Comparison of ENCODE assay signal across 26 cellular contexts in the genomic region with DNA sequence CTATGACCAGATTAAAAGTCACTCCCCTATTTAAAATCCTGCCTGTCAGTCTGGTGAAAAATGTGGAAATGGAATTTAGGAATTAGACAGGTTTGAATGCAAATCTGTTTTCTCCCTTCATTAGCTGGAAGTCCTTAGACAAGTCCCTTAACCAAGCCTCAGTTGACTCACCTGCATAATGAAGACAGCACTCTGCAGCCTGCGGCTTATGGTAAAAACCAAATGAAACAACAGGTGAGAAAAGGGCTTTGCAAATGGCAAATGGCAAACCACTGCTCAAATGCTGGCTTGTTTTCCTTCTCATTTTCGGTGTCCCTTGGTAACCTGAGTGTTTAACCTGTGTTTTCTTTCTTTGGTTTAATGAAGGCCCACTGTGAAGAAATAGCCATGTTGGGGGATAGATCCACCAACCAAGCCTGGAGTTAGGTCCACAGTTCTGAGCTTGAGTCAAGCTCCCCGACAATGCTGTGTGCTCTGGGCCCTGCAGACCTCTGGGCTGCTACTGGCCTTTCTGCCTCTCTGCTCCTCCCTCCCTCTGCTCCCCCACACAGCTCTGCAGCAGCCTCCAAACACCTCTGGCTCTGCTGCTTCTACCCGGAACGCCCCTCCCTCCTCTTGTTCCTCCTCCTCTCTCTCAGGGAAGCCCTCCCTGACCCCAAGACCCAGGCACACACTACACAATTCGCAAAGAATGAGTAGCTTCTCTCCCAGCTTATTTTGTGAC.
"Had no signal": no experiment of that assay in that cellular context is flagged by ENCODE, and none has a peak within 500 bp of the region (broad histone marks: within the 10 kb centered on the region; RNA-seq: fewer than 3 reads in every experiment).

No MANE protein-coding gene starts in this region.

- H3K36me3 Mint-ChIP-seq: activated naive CD4-positive, alpha-beta T cell treated with anti-CD3 and anti-CD28 coated beads, Interleukin-2, amount 50 U/mL, for 72 hours; stimulated activated effector memory CD8-positive, alpha-beta T cell treated with anti-CD3 and anti-CD28 coated beads, Interleukin-12 subunit alpha, Interleukin-12 subunit beta, amount 100 ng/mL, for 72 hours; type B pancreatic cell had no signal

- H3K27ac Mint-ChIP-seq: activated CD8-positive, alpha-beta T cell treated with anti-CD3 and anti-CD28 coated beads for 36 hours; activated naive CD4-positive, alpha-beta T cell treated with anti-CD3 and anti-CD28 coated beads, Interleukin-2, amount 50 U/mL, for 72 hours; activated T-helper 17 cell treated with anti-CD3 and anti-CD28 coated beads, Interleukin-2, amount 50 U/mL, for 72 hours; progenitor cell of endocrine pancreas; stimulated activated effector memory CD8-positive, alpha-beta T cell treated with anti-CD3 and anti-CD28 coated beads, Interleukin-12 subunit alpha, Interleukin-12 subunit beta, amount 100 ng/mL, for 72 hours; stimulated activated naive CD8-positive, alpha-beta T cell treated with anti-CD3 and anti-CD28 coated beads, Interleukin-15, Interleukin-2, amounts not matched to agents 100 ng/mL and 50 ng/mL, for 24 hours; T-helper 1 cell treated with Interleukin-12 subunit alpha and Interleukin-12 subunit beta and Interleukin-4 antibody, amounts not matched to agents 30 μg/mL and 1 μg/mL, for 36 hours; type B pancreatic cell had no signal

- H3K27ac ChIP-seq: cardiac muscle cell, gastroesophageal sphincter, hepatocyte, ovary, right lobe of liver, skin epidermis, uterus had no signal

- H3K4me3 ChIP-seq: cardiac muscle cell, gastroesophageal sphincter, hepatocyte, lung, ovary, right lobe of liver, skin epidermis, uterus had no signal

- H3K9me3 ChIP-seq: gastroesophageal sphincter, ovary, right lobe of liver, uterus had no signal

- H3K36me3 ChIP-seq: cardiac muscle cell, gastroesophageal sphincter, ovary, right lobe of liver, uterus had no signal

- H3K27me3 ChIP-seq: cardiac muscle cell, hepatocyte, ovary, right lobe of liver, uterus had no signal

- H2AFZ ChIP-seq: hepatocyte had no signal

- ATAC-seq: activated CD8-positive, alpha-beta T cell treated with anti-CD3 and anti-CD28 coated beads for 36 hours; activated naive CD4-positive, alpha-beta T cell treated with anti-CD3 and anti-CD28 coated beads, Interleukin-2, amount 50 U/mL, for 72 hours; activated T-cell treated with anti-CD3 and anti-CD28 coated beads, Interleukin-2, amount 50 U/mL, for 4 hours; activated T-helper 17 cell treated with anti-CD3 and anti-CD28 coated beads, Interleukin-2, amount 50 U/mL, for 72 hours; effector memory CD8-positive, alpha-beta T cell; gastroesophageal sphincter; left lobe of liver; right lobe of liver; stimulated activated effector memory CD8-positive, alpha-beta T cell treated with anti-CD3 and anti-CD28 coated beads, Interleukin-12 subunit alpha, Interleukin-12 subunit beta, amount 100 ng/mL, for 72 hours had no signal

- H3K9me3 Mint-ChIP-seq: activated CD8-positive, alpha-beta T cell treated with anti-CD3 and anti-CD28 coated beads for 36 hours; activated naive CD4-positive, alpha-beta T cell treated with anti-CD3 and anti-CD28 coated beads, Interleukin-2, amount 50 U/mL, for 72 hours; activated T-cell treated with anti-CD3 and anti-CD28 coated beads, Interleukin-2, amount 50 U/mL, for 4 hours; activated T-helper 17 cell treated with anti-CD3 and anti-CD28 coated beads, Interleukin-2, amount 50 U/mL, for 72 hours; effector memory CD8-positive, alpha-beta T cell; stimulated activated effector memory CD8-positive, alpha-beta T cell treated with anti-CD3 and anti-CD28 coated beads, Interleukin-12 subunit alpha, Interleukin-12 subunit beta, amount 100 ng/mL, for 72 hours; stimulated activated naive CD8-positive, alpha-beta T cell treated with anti-CD3 and anti-CD28 coated beads, Interleukin-15, Interleukin-2, amounts not matched to agents 100 ng/mL and 50 ng/mL, for 24 hours had no signal

- H3K79me2 ChIP-seq: hepatocyte had no signal

- H3K4me3 Mint-ChIP-seq: activated CD8-positive, alpha-beta T cell treated with anti-CD3 and anti-CD28 coated beads for 36 hours; activated T-cell treated with anti-CD3 and anti-CD28 coated beads, Interleukin-2, amount 50 U/mL, for 4 hours; activated T-helper 17 cell treated with anti-CD3 and anti-CD28 coated beads, Interleukin-2, amount 50 U/mL, for 72 hours; effector memory CD8-positive, alpha-beta T cell; nephron; stimulated activated effector memory CD8-positive, alpha-beta T cell treated with anti-CD3 and anti-CD28 coated beads, Interleukin-12 subunit alpha, Interleukin-12 subunit beta, amount 100 ng/mL, for 72 hours; stimulated activated naive CD8-positive, alpha-beta T cell treated with anti-CD3 and anti-CD28 coated beads, Interleukin-15, Interleukin-2, amounts not matched to agents 100 ng/mL and 50 ng/mL, for 24 hours; T-helper 1 cell treated with Interleukin-12 subunit alpha and Interleukin-12 subunit beta and Interleukin-4 antibody, amounts not matched to agents 30 μg/mL and 1 μg/mL, for 36 hours; type B pancreatic cell had no signal

- H3K4me2 ChIP-seq: hepatocyte had no signal

- H3K4me1 ChIP-seq: right lobe of liver, uterus had no signal

- DNase-seq: activated CD4-positive, alpha-beta T cell treated with anti-CD3 and anti-CD28 coated beads for 1 hour; activated CD4-positive, alpha-beta T cell treated with anti-CD3 and anti-CD28 coated beads, Interleukin-2, amount 50 U/mL, for 1 hour; activated CD8-positive, alpha-beta T cell treated with anti-CD3 and anti-CD28 coated beads for 36 hours; activated T-cell treated with anti-CD3 and anti-CD28 coated beads, Interleukin-2, amount 50 U/mL, for 4 hours; cortex of kidney; effector memory CD8-positive, alpha-beta T cell; ovary; right lobe of liver; stimulated activated CD4-positive, alpha-beta T cell treated with anti-CD3 and anti-CD28 coated beads, Interleukin-12 subunit alpha, Interleukin-12 subunit beta, amount 100 ng/mL, for 4 hours; stimulated activated CD4-positive, alpha-beta T cell treated with anti-CD3 and anti-CD28 coated beads, Interleukin-4, amount 100 ng/mL, for 24 hours; T-helper 9 cell; uterus had no signal

- H3K4me1 Mint-ChIP-seq: activated T-helper 17 cell treated with anti-CD3 and anti-CD28 coated beads, Interleukin-2, amount 50 U/mL, for 72 hours had no signal
